17 cellular contexts compared by ENCODE assay signal in the genomic region with DNA sequence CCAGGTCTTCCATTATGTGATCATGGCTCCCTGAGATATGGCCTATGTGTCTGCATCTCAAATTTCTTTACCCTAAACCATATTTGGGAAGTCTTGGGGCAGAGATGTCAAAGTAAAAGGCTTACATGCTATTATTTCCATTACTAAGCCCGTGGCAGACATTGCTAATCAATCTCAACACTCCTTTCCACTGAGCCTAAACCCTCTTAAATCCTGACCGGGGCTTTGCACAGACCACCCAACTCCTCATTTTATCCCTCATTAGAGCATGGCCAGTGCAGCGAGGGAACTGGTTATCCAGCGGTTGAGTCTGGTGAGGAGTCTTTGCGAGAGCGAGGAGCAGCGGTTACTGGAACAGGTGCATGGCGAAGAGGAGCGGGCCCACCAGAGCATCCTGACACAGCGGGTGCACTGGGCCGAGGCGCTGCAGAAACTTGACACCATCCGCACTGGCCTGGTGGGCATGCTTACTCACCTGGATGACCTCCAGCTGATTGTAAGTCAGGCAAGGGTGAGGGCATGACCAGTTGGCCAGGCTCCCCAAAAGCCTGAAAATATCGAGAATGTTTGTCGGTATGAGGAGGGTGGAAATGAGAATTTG. TPM values are rescaled to one million over a fixed set of nuclear protein-coding genes. Genes with fewer than 3 reads are reported as not detected.
A peak's percentile ranks its signal among the peaks of the same experiment; 100 is the strongest.
DNase-seq lines count a peak whose midpoint lies in the region; ATAC-seq, FAIRE-seq and TF ChIP-seq lines count a peak whose summit lies in the region.
"Had no signal": no experiment of that assay in that cellular context is flagged by ENCODE, and none has a peak within 500 bp of the region (broad histone marks: within the 10 kb centered on the region; RNA-seq: fewer than 3 reads in every experiment).

No MANE protein-coding gene starts in this region.

- no peak overlapping the region for H3T11ph ChIP-seq in H9 (ENCODE audit: low read length)

- H3F3A ChIP-seq in PC-9 (ENCODE audit: insufficient read depth, low read depth): peaks cover 10% of the 10 kb centered on the region; the same call in 1 of the 2 replicates
- no peaks in the 10 kb centered on the region for H3F3A ChIP-seq in smooth muscle cell (ENCODE audit: low read depth)

- H2BK20ac ChIP-seq in H9 (ENCODE audit: low read depth, low read length, poor library complexity, severe bottlenecking): no peak overlapping the region

- H4K20me1 ChIP-seq in H9 (ENCODE audit: control insufficient read depth, insufficient read depth, insufficient read length): no peaks in the 10 kb centered on the region
- H4K20me1 ChIP-seq in PC-9 (ENCODE audit: insufficient read depth): 0 out of 2 replicates have a peak, but pooled peaks cover 3% of the 10 kb centered on the region
- 0 out of 2 replicates have a peak, but pooled peaks cover 3% of the 10 kb centered on the region for H4K20me1 ChIP-seq in K562 (replicated peaks; ENCODE audit: control insufficient read depth, insufficient read depth, low read length)
- H4K20me1 ChIP-seq in smooth muscle cell (ENCODE audit: low read depth): no peaks in the 10 kb centered on the region

- H3K79me1 ChIP-seq in H9 (ENCODE audit: insufficient read depth, low read depth, low read length, poor library complexity, severe bottlenecking): no peaks in the 10 kb centered on the region
- H3K79me1 ChIP-seq in mesendoderm (ENCODE audit: low read length): no peaks in the 10 kb centered on the region

- H3K4me2 ChIP-seq in H9 (ENCODE audit: insufficient read depth, insufficient read length, low read length) (no peak overlapping the region), PC-9 (no peak overlapping the region), K562 (ENCODE audit: insufficient read depth, low read length) (no peak overlapping the region), mesendoderm (ENCODE audit: low read length) (no peak overlapping the region), smooth muscle cell (no peak overlapping the region)

- in situ Hi-C loops in K562 (cut with MboI): no loop called here

- no peak for TF ChIP-seq RAD21 in K562 (CRISPR knock-in tag; conservative IDR thresholded peaks at IDR 0.05 in 1 of 2, IDR thresholded peaks at IDR 0.05 in 1 of 2)

- H4K5ac ChIP-seq in H9 (ENCODE audit: insufficient read length, low read depth, low read length) (no peak overlapping the region), mesendoderm (ENCODE audit: low read length) (no peak overlapping the region)

- peaks cover 6 to 7% of the 10 kb centered on the region in 2 experiments for H3K4me1 Mint-ChIP-seq in H9

- no peaks in the 10 kb centered on the region; the same call in 1 of the 2 replicates for H3K4me1 ChIP-seq in H9 (ENCODE audit: insufficient read depth, low read length)
- peaks cover 19% of the 10 kb centered on the region for H3K4me1 ChIP-seq in PC-9 (replicated peaks; ENCODE audit: insufficient read depth)
- H3K4me1 ChIP-seq in K562 (replicated peaks in 1 of 2; ENCODE audit: control insufficient read depth in 2 of 2, insufficient read depth in 2 of 2, low read length in 2 of 2): peaks cover 19 to 20% of the 10 kb centered on the region in 2 experiments
- H3K4me1 ChIP-seq in mesendoderm (ENCODE audit: control insufficient read depth, low read depth, low read length): no peaks in the 10 kb centered on the region
- no peaks in the 10 kb centered on the region for H3K4me1 ChIP-seq in smooth muscle cell (ENCODE audit: low read depth)

- no peak overlapping the region for H3K4ac ChIP-seq in H9 (ENCODE audit: low read depth, low read length)
- H3K4ac ChIP-seq in mesendoderm (ENCODE audit: low read depth, low read length): no peak overlapping the region

- no peaks in the 10 kb centered on the region for H3K79me2 ChIP-seq in H9 (ENCODE audit: insufficient read depth, low read length)
- H3K79me2 ChIP-seq in PC-9 (ENCODE audit: low read depth): no peaks in the 10 kb centered on the region
- no peaks in the 10 kb centered on the region for H3K79me2 ChIP-seq in K562 (ENCODE audit: control insufficient read depth, insufficient read depth, low read length)
- no peaks in the 10 kb centered on the region for H3K79me2 ChIP-seq in mesendoderm (ENCODE audit: control insufficient read depth, insufficient read depth, low read length)
- H3K79me2 ChIP-seq in smooth muscle cell (ENCODE audit: low read depth): no peaks in the 10 kb centered on the region

- H3K4me3 ChIP-seq in PC-9 (no peak overlapping the region), K562 (no peak overlapping the region), mesendoderm (ENCODE audit: low read length) (no peak overlapping the region), smooth muscle cell (no peak overlapping the region)

- no peaks in the 10 kb centered on the region for H3K9me3 Mint-ChIP-seq in H9
- H3K9me3 Mint-ChIP-seq: CD14-positive monocyte; CD8-positive, alpha-beta T cell had no signal

- H3K4me3 Mint-ChIP-seq in H9: no peak overlapping the region
- H3K4me3 Mint-ChIP-seq: CD14-positive monocyte; CD8-positive, alpha-beta T cell had no signal

- H3K9ac ChIP-seq in H9 (ENCODE audit: extremely low read depth, insufficient read length, low read length) (no peak overlapping the region), K562 (ENCODE audit: insufficient read depth in 1 of 2, low read depth in 2 of 2, low read length in 2 of 2) (no peak overlapping the region), mesendoderm (ENCODE audit: low read length) (no peak overlapping the region), smooth muscle cell (ENCODE audit: low read depth) (no peak overlapping the region)

- no peak overlapping the region for H3K27ac Mint-ChIP-seq in H9
- H3K27ac Mint-ChIP-seq: CD8-positive, alpha-beta T cell had no signal

- no peak overlapping the region for H2BK120ac ChIP-seq in H9 (ENCODE audit: low read depth, low read length, poor library complexity, severe bottlenecking)
- H2BK120ac ChIP-seq in mesendoderm (ENCODE audit: low read depth, low read length): no peak overlapping the region

- H3K23ac ChIP-seq in H9 (ENCODE audit: insufficient read length, low read depth, low read length) (no peak overlapping the region), mesendoderm (ENCODE audit: low read length) (no peak overlapping the region)

- H4K91ac ChIP-seq in H9 (ENCODE audit: insufficient read length, low read depth, low read length): no peak overlapping the region

- H3K56ac ChIP-seq in H9 (ENCODE audit: insufficient read length, low read depth, low read length) (no peak overlapping the region), mesendoderm (ENCODE audit: low read length) (no peak overlapping the region)

- no CpG with 5 or more reads among the region's 15 CpGs for WGBS in H9 (ENCODE audit: extremely low coverage, insufficient read length, low lambda C conversion rate)
- 76% methylated on average over 14 of the region's 15 CpGs for WGBS in K562 (ENCODE audit: insufficient coverage, low coverage, missing lambda C conversion rate)
- WGBS in mesendoderm (ENCODE audit: extremely low coverage, insufficient coverage, low lambda C conversion rate): no CpG with 5 or more reads among the region's 15 CpGs
- 90% methylated on average over 15 of the region's 15 CpGs for WGBS in smooth muscle cell (ENCODE audit: low lambda C conversion rate)

- H3K9me2 ChIP-seq in PC-9 (ENCODE audit: insufficient read depth): no peaks in the 10 kb centered on the region

- no peak overlapping the region for H2BK12ac ChIP-seq in H9 (ENCODE audit: insufficient read length, low read depth, low read length)

- H3K14ac ChIP-seq in H9 (ENCODE audit: insufficient read depth, low read length): no peak overlapping the region

- H4K8ac ChIP-seq in H9 (replicated peaks; ENCODE audit: insufficient read length, low read depth, low read length) (no peak overlapping the region), mesendoderm (ENCODE audit: low read depth, low read length) (no peak overlapping the region)

- no peak overlapping the region for H2BK15ac ChIP-seq in H9 (ENCODE audit: low read depth, low read length)
- no peak overlapping the region for H2BK15ac ChIP-seq in mesendoderm (replicated peaks; ENCODE audit: low read depth)

- DNase-seq in H9 (peak; percentile 15), PC-9 (no peak), K562 (ENCODE audit: extremely low read depth in 1 of 4, low spot score in 3 of 4) (no peak), mesenteric fat pad (ENCODE audit: low spot score) (peak; percentile 71), mesendoderm (no peak), smooth muscle cell (lab: John Stamatoyannopoulos, UW; ENCODE audit: unreplicated experiment) (no peak)
- DNase-seq: CD8-positive, alpha-beta T cell; COR-L47; DND-41; GDM1 had no signal

- H2AK5ac ChIP-seq in H9 (ENCODE audit: insufficient read length, low read length) (no peak overlapping the region), mesendoderm (ENCODE audit: low read length) (no peak overlapping the region)

- H2AFZ ChIP-seq in H9 (ENCODE audit: low read length): no peak overlapping the region
- no peak overlapping the region for H2AFZ ChIP-seq in PC-9
- no peak overlapping the region for H2AFZ ChIP-seq in K562 (ENCODE audit: low read depth, low read length)
- no peak overlapping the region for H2AFZ ChIP-seq in smooth muscle cell (ENCODE audit: low read depth)

- no peak for TF ChIP-seq CTCF in H9 (conservative IDR thresholded peaks at IDR 0.05)
- no peak for TF ChIP-seq CTCF in PC-9 (conservative IDR thresholded peaks at IDR 0.05)
- no peak for TF ChIP-seq CTCF in K562 (IDR thresholded peaks at IDR 0.05 in 2 of 3, conservative IDR thresholded peaks at IDR 0.05 in 1 of 3; ENCODE audit: insufficient read depth in 2 of 3, low read depth in 1 of 3, low read length in 3 of 3)
- TF ChIP-seq CTCF in smooth muscle cell (IDR thresholded peaks at IDR 0.05; ENCODE audit: borderline replicate concordance, insufficient read depth, poor library complexity, severe bottlenecking): no peak

- H3K27ac ChIP-seq in H9 (ENCODE audit: insufficient read length, low read depth, low read length): no peak overlapping the region
- 0 out of 2 replicates have a peak overlapping the region, but pooled peaks have one; percentile 2 for H3K27ac ChIP-seq in PC-9
- H3K27ac ChIP-seq in K562 (ENCODE audit: extremely low read depth, low read depth, low read length): no peak overlapping the region
- H3K27ac ChIP-seq in mesendoderm (ENCODE audit: low read depth, low read length): no peak overlapping the region
- H3K27ac ChIP-seq in smooth muscle cell (ENCODE audit: low read depth): no peak overlapping the region

- H2BK5ac ChIP-seq in H9 (ENCODE audit: insufficient read length, low read length) (no peak overlapping the region), mesendoderm (ENCODE audit: low read length) (no peak overlapping the region)

- BruUV-seq in PC-9 (replicated peaks; lab: Mats Ljungman, UMichigan) (no TSS peak), K562 (replicated peaks; lab: Mats Ljungman, UMichigan) (no TSS peak)

- CTCF ChIA-PET in PC-9 (lab: Charles Lee) (no interaction called here), K562 (lab: Yijun Ruan, JAX; ENCODE audit: low intra/inter-chr PET ratio) (no interaction called here)

- intact Hi-C loops in PC-9 (cut with micrococcal nuclease; ENCODE audit: unreplicated experiment) (no loop called here), K562 (cut with micrococcal nuclease) (no loop called here)

- H3K18ac ChIP-seq in H9 (ENCODE audit: insufficient read length, low read depth, low read length): no peak overlapping the region
- no peak overlapping the region for H3K18ac ChIP-seq in mesendoderm (ENCODE audit: low read length)

- FAIRE-seq in K562 (lab: Jason Lieb, UNC): no peak
- FAIRE-seq: D721Med had no signal

- TF ChIP-seq EP300 in K562 (IDR thresholded peaks at IDR 0.05; ENCODE audit: low read length): no peak

- H3K9me1 ChIP-seq in K562 (ENCODE audit: control insufficient read depth, insufficient read depth, low read length): no peaks in the 10 kb centered on the region

- H3K9me3 ChIP-seq in H9 (ENCODE audit: control insufficient read depth, low read depth, low read length): no peaks in the 10 kb centered on the region
- no peaks in the 10 kb centered on the region for H3K9me3 ChIP-seq in PC-9 (ENCODE audit: insufficient read depth, low read depth)
- H3K9me3 ChIP-seq in K562 (replicated peaks; ENCODE audit: control insufficient read depth, insufficient read depth, low read depth, low read length): no peaks in the 10 kb centered on the region
- no peaks in the 10 kb centered on the region for H3K9me3 ChIP-seq in smooth muscle cell (replicated peaks; ENCODE audit: low read depth)

- H3K36me3 ChIP-seq in PC-9 (ENCODE audit: low read depth): no peaks in the 10 kb centered on the region
- H3K36me3 ChIP-seq in K562 (ENCODE audit: control insufficient read depth, insufficient read depth, low read length): no peaks in the 10 kb centered on the region
- no peaks in the 10 kb centered on the region for H3K36me3 ChIP-seq in mesendoderm (ENCODE audit: control insufficient read depth, insufficient read depth, low read length)
- H3K36me3 ChIP-seq in smooth muscle cell (ENCODE audit: low read depth): no peaks in the 10 kb centered on the region

- H3K27me3 ChIP-seq in H9 (ENCODE audit: insufficient read depth, low read length) (no peaks in the 10 kb centered on the region), PC-9 (ENCODE audit: insufficient read depth, low read depth) (no peaks in the 10 kb centered on the region), K562 (ENCODE audit: control insufficient read depth in 2 of 2, insufficient read depth in 2 of 2, low read length in 2 of 2) (0 out of 5 replicates have a peak, but pooled peaks cover 0 to 9% of the 10 kb centered on the region in 2 experiments), mesendoderm (ENCODE audit: insufficient read depth, low read length, poor library complexity) (no peaks in the 10 kb centered on the region), smooth muscle cell (ENCODE audit: low read depth) (no peaks in the 10 kb centered on the region)

- H3K23me2 ChIP-seq in H9 (ENCODE audit: insufficient read length, low read depth, low read length, poor library complexity, severe bottlenecking): no peaks in the 10 kb centered on the region

- POLR2A ChIA-PET in PC-9 (lab: Charles Lee; ENCODE audit: unreplicated experiment): no interaction called here
- POLR2A ChIA-PET in K562 (lab: Yijun Ruan, JAX): interaction anchor here (1.0 to 2.2 kb wide), 2 partner anchors 8 to 50 kb away, joined by 3 to 22 read pairs; a partner anchor contains a TSS

- H3K27me3 Mint-ChIP-seq in H9 (ENCODE audit: low read depth): no peaks in the 10 kb centered on the region

- ATAC-seq in K562 (no peak), GM21825 (IDR thresholded peaks at IDR 0.05; ENCODE audit: unreplicated experiment) (no peak)
- ATAC-seq: CD8-positive, alpha-beta T cell had no signal

- TF ChIP-seq POLR2A in K562 (conservative IDR thresholded peaks at IDR 0.05): no peak

- no peaks in the 10 kb centered on the region; a peak in 1 of 7 replicates for H3K36me3 Mint-ChIP-seq in H9 (ENCODE audit: insufficient read depth in 1 of 3, low read depth in 3 of 3)
- H3K36me3 Mint-ChIP-seq: CD14-positive monocyte; CD8-positive, alpha-beta T cell had no signal

RNA-seq across cellular contexts. Expression of a gene that starts 11.0 kb away (rescaled TPM):
- total RNA-seq in H9 (2021): 4.5 and 5.1 TPM in 2 replicates
- 28.8 and 29.3 TPM in 2 replicates for total RNA-seq in PC-9 (2021)
- 0.25 and 0.56 TPM in 2 replicates for total RNA-seq in K562 (2011; cell fraction: chromatin; rRNA removed; ENCODE audit: low replicate concordance)
- 0.17 and 0.53 TPM in 2 replicates for total RNA-seq in K562 (2011; cell fraction: nucleolus; rRNA removed)
- 0.59 and 0.84 TPM in 2 replicates for total RNA-seq in K562 (2011; cell fraction: nucleoplasm; rRNA removed)
- 0.16 and 0.18 TPM in 2 replicates for total RNA-seq in K562 (2014; rRNA removed)
- 0.18 and 0.22 TPM in 2 replicates for total RNA-seq in K562 (2014; rRNA removed; fragmentation: Illumina TruSeq; extraction: Trizol)
- total RNA-seq in K562 (2015; rRNA removed; fragmentation: Illumina TruSeq; extraction: Trizol): 0.22 and 0.23 TPM in 2 replicates
- total RNA-seq in K562 (2021): 0.16 and 0.45 TPM in 2 replicates
- polyA plus RNA-seq in K562 (2011; rRNA removed): 0.46 and 0.67 TPM in 2 replicates
- polyA plus RNA-seq in K562 (2011; cell fraction: cytosol; rRNA removed): 0.63 and 1.2 TPM in 2 replicates
- 0.51 and 0.95 TPM in 2 replicates for polyA plus RNA-seq in K562 (2011; cell fraction: nucleus; rRNA removed)
- 0.30 and 0.64 TPM in 2 replicates for polyA plus RNA-seq in K562 (2012)
- 0.21 and 0.22 TPM in 2 replicates for polyA plus RNA-seq in K562 (2014; fragmentation: Illumina TruSeq; extraction: Trizol)
- polyA plus RNA-seq in K562 (2014; fragmentation: Nextera tagmentation; extraction: Ambion mirVana): under 1 TPM; 0.07 TPM
- 0.17 and 0.34 TPM in 2 replicates for polyA plus RNA-seq in K562 (2014; rRNA removed)
- polyA minus RNA-seq in K562 (2011; rRNA and poly(A)+ RNA removed): 0.30 and 0.88 TPM in 2 replicates
- polyA minus RNA-seq in K562 (2011; cell fraction: cytosol; rRNA and poly(A)+ RNA removed): 0.55 TPM in 1 of 2 replicates, not detected in the other
- polyA minus RNA-seq in K562 (2011; cell fraction: nucleus; rRNA and poly(A)+ RNA removed): 0.27 and 0.33 TPM in 2 replicates
- total RNA-seq in mesenteric fat pad: 0.19 TPM
- polyA plus RNA-seq in mesendoderm (2013, experiment 1 of 2): 1.8 TPM
- 1.8 TPM for polyA plus RNA-seq in mesendoderm (2013, experiment 2 of 2)
- 0.36 and 0.67 TPM in 2 replicates for total RNA-seq in smooth muscle cell
- polyA plus RNA-seq in smooth muscle cell: 0.27 and 2.3 TPM in 2 replicates
- total RNA-seq: A673; CD8-positive, alpha-beta T cell; H4; IMR-90 had no signal
- polyA plus RNA-seq: BJ, IMR-90 had no signal

RNA-seq across cellular contexts. Expression of a gene that starts 16.4 kb away (rescaled TPM):
- total RNA-seq in H9 (2021) (10.8 and 10.9 TPM in 2 replicates), PC-9 (2021) (39.5 and 44.0 TPM in 2 replicates), K562 (2014; rRNA removed) (13.8 and 20.4 TPM in 2 replicates), K562 (2014; rRNA removed; fragmentation: Illumina TruSeq; extraction: Trizol) (4.4 and 5.0 TPM in 2 replicates), K562 (2015; rRNA removed; fragmentation: Illumina TruSeq; extraction: Trizol) (12.5 and 14.4 TPM in 2 replicates), K562 (2021) (15.7 TPM in 2 replicates), mesenteric fat pad (15.4 TPM), smooth muscle cell (2.9 and 6.7 TPM in 2 replicates)
- 7.1 and 22.9 TPM in 2 replicates for total RNA-seq in K562 (2011; cell fraction: chromatin; rRNA removed; ENCODE audit: low replicate concordance)
- total RNA-seq in K562 (2011; cell fraction: nucleolus; rRNA removed): 30.4 and 30.7 TPM in 2 replicates
- 16.3 and 16.9 TPM in 2 replicates for total RNA-seq in K562 (2011; cell fraction: nucleoplasm; rRNA removed)
- polyA plus RNA-seq in K562 (2011; rRNA removed) (10.7 and 10.9 TPM in 2 replicates), K562 (2014; fragmentation: Illumina TruSeq; extraction: Trizol) (10.1 and 12.9 TPM in 2 replicates), K562 (2014; fragmentation: Nextera tagmentation; extraction: Ambion mirVana) (1 to 10 TPM; 1.1 to 2.0 TPM), K562 (2014; rRNA removed) (19.1 and 22.7 TPM in 2 replicates), smooth muscle cell (12.5 and 18.9 TPM in 2 replicates)
- 12.8 and 21.8 TPM in 2 replicates for polyA plus RNA-seq in K562 (2011; cell fraction: cytosol; rRNA removed)
- polyA plus RNA-seq in K562 (2011; cell fraction: nucleus; rRNA removed): 9.5 and 19.5 TPM in 2 replicates
- polyA plus RNA-seq in K562 (2012): 14.3 and 24.3 TPM in 2 replicates
- 4.6 TPM in 2 replicates for polyA minus RNA-seq in K562 (2011; rRNA and poly(A)+ RNA removed)
- 4.9 and 5.7 TPM in 2 replicates for polyA minus RNA-seq in K562 (2011; cell fraction: cytosol; rRNA and poly(A)+ RNA removed)
- 8.2 and 13.1 TPM in 2 replicates for polyA minus RNA-seq in K562 (2011; cell fraction: nucleus; rRNA and poly(A)+ RNA removed)
- polyA plus RNA-seq in mesendoderm (2013, experiment 1 of 2): 4.3 TPM
- polyA plus RNA-seq in mesendoderm (2013, experiment 2 of 2): 4.4 TPM

RNA-seq across cellular contexts. Expression of a gene that starts 20.3 kb away (rescaled TPM):
- total RNA-seq in H9 (2021): 0.59 and 0.72 TPM in 2 replicates
- total RNA-seq in PC-9 (2021): 11.2 and 12.9 TPM in 2 replicates
- 1.1 and 1.9 TPM in 2 replicates for total RNA-seq in K562 (2011; cell fraction: chromatin; rRNA removed; ENCODE audit: low replicate concordance)
- 0.83 and 1.2 TPM in 2 replicates for total RNA-seq in K562 (2011; cell fraction: nucleolus; rRNA removed)
- total RNA-seq in K562 (2011; cell fraction: nucleoplasm; rRNA removed): 0.73 and 0.84 TPM in 2 replicates
- 0.64 and 0.78 TPM in 2 replicates for total RNA-seq in K562 (2014; rRNA removed)
- total RNA-seq in K562 (2014; rRNA removed; fragmentation: Illumina TruSeq; extraction: Trizol): 0.95 and 1.3 TPM in 2 replicates
- 0.80 and 1.0 TPM in 2 replicates for total RNA-seq in K562 (2015; rRNA removed; fragmentation: Illumina TruSeq; extraction: Trizol)
- 1.4 and 1.5 TPM in 2 replicates for total RNA-seq in K562 (2021)
- 1.3 and 1.8 TPM in 2 replicates for polyA plus RNA-seq in K562 (2011; rRNA removed)
- 0.64 and 1.2 TPM in 2 replicates for polyA plus RNA-seq in K562 (2011; cell fraction: cytosol; rRNA removed)
- 0.93 and 1.8 TPM in 2 replicates for polyA plus RNA-seq in K562 (2011; cell fraction: nucleus; rRNA removed)
- polyA plus RNA-seq in K562 (2012): 1.6 and 4.2 TPM in 2 replicates
- 1.2 and 1.3 TPM in 2 replicates for polyA plus RNA-seq in K562 (2014; fragmentation: Illumina TruSeq; extraction: Trizol)
- under 1 TPM; 0.35 to 0.71 TPM for polyA plus RNA-seq in K562 (2014; fragmentation: Nextera tagmentation; extraction: Ambion mirVana)
- 0.66 and 1.5 TPM in 2 replicates for polyA plus RNA-seq in K562 (2014; rRNA removed)
- 2.9 and 7.2 TPM in 2 replicates for polyA minus RNA-seq in K562 (2011; rRNA and poly(A)+ RNA removed)
- 1.0 and 2.5 TPM in 2 replicates for polyA minus RNA-seq in K562 (2011; cell fraction: cytosol; rRNA and poly(A)+ RNA removed)
- 0.54 and 0.67 TPM in 2 replicates for polyA minus RNA-seq in K562 (2011; cell fraction: nucleus; rRNA and poly(A)+ RNA removed)
- 4.9 TPM for total RNA-seq in mesenteric fat pad
- 0.11 TPM for polyA plus RNA-seq in mesendoderm (2013, experiment 1 of 2)
- 0.14 TPM for polyA plus RNA-seq in mesendoderm (2013, experiment 2 of 2)
- 2.2 and 2.7 TPM in 2 replicates for total RNA-seq in smooth muscle cell
- 1.2 and 1.6 TPM in 2 replicates for polyA plus RNA-seq in smooth muscle cell

RNA-seq across cellular contexts. Expression of a gene that starts 40.7 kb away (rescaled TPM):
- total RNA-seq in H9 (2021): 11.5 and 13.2 TPM in 2 replicates
- 33.3 and 42.7 TPM in 2 replicates for total RNA-seq in PC-9 (2021)
- total RNA-seq in K562 (2011; cell fraction: chromatin; rRNA removed; ENCODE audit: low replicate concordance): 27.4 and 37.9 TPM in 2 replicates
- total RNA-seq in K562 (2011; cell fraction: nucleolus; rRNA removed): 14.2 and 19.7 TPM in 2 replicates
- 22.7 and 30.5 TPM in 2 replicates for total RNA-seq in K562 (2011; cell fraction: nucleoplasm; rRNA removed)
- total RNA-seq in K562 (2014; rRNA removed): 6.8 and 7.4 TPM in 2 replicates
- total RNA-seq in K562 (2014; rRNA removed; fragmentation: Illumina TruSeq; extraction: Trizol): 5.6 and 6.5 TPM in 2 replicates
- 10.8 and 11.4 TPM in 2 replicates for total RNA-seq in K562 (2015; rRNA removed; fragmentation: Illumina TruSeq; extraction: Trizol)
- total RNA-seq in K562 (2021): 10.8 and 11.4 TPM in 2 replicates
- polyA plus RNA-seq in K562 (2011; rRNA removed): 6.1 and 7.4 TPM in 2 replicates
- 4.6 and 4.7 TPM in 2 replicates for polyA plus RNA-seq in K562 (2011; cell fraction: cytosol; rRNA removed)
- polyA plus RNA-seq in K562 (2011; cell fraction: nucleus; rRNA removed): 24.7 and 38.2 TPM in 2 replicates
- 17.4 and 28.3 TPM in 2 replicates for polyA plus RNA-seq in K562 (2012)
- 12.7 and 12.8 TPM in 2 replicates for polyA plus RNA-seq in K562 (2014; fragmentation: Illumina TruSeq; extraction: Trizol)
- 1 to 10 TPM; 1.3 to 2.3 TPM for polyA plus RNA-seq in K562 (2014; fragmentation: Nextera tagmentation; extraction: Ambion mirVana)
- 9.8 and 10.5 TPM in 2 replicates for polyA plus RNA-seq in K562 (2014; rRNA removed)
- 5.9 and 6.0 TPM in 2 replicates for polyA minus RNA-seq in K562 (2011; rRNA and poly(A)+ RNA removed)
- 2.7 and 3.3 TPM in 2 replicates for polyA minus RNA-seq in K562 (2011; cell fraction: cytosol; rRNA and poly(A)+ RNA removed)
- polyA minus RNA-seq in K562 (2011; cell fraction: nucleus; rRNA and poly(A)+ RNA removed): 10.2 and 13.0 TPM in 2 replicates
- 52.8 TPM for total RNA-seq in mesenteric fat pad
- 8.1 TPM for polyA plus RNA-seq in mesendoderm (2013, experiment 1 of 2)
- 8.3 TPM for polyA plus RNA-seq in mesendoderm (2013, experiment 2 of 2)
- 6.2 and 7.1 TPM in 2 replicates for total RNA-seq in smooth muscle cell
- 15.4 and 22.4 TPM in 2 replicates for polyA plus RNA-seq in smooth muscle cell

RNA-seq across cellular contexts. Expression of a gene that starts 50.1 kb away (rescaled TPM):
- total RNA-seq in H9 (2021): 82.4 and 85.9 TPM in 2 replicates
- total RNA-seq in PC-9 (2021): 53.8 and 64.5 TPM in 2 replicates
- 30.9 and 38.3 TPM in 2 replicates for total RNA-seq in K562 (2011; cell fraction: chromatin; rRNA removed; ENCODE audit: low replicate concordance)
- 28.6 and 39.2 TPM in 2 replicates for total RNA-seq in K562 (2011; cell fraction: nucleolus; rRNA removed)
- 44.4 and 64.5 TPM in 2 replicates for total RNA-seq in K562 (2011; cell fraction: nucleoplasm; rRNA removed)
- total RNA-seq in K562 (2014; rRNA removed): 96.6 and 116 TPM in 2 replicates
- total RNA-seq in K562 (2014; rRNA removed; fragmentation: Illumina TruSeq; extraction: Trizol): 124 and 137 TPM in 2 replicates
- 148 and 155 TPM in 2 replicates for total RNA-seq in K562 (2015; rRNA removed; fragmentation: Illumina TruSeq; extraction: Trizol)
- total RNA-seq in K562 (2021): 91.5 and 95.7 TPM in 2 replicates
- polyA plus RNA-seq in K562 (2011; rRNA removed): 116 and 163 TPM in 2 replicates
- polyA plus RNA-seq in K562 (2011; cell fraction: cytosol; rRNA removed): 85.5 and 134 TPM in 2 replicates
- polyA plus RNA-seq in K562 (2011; cell fraction: nucleus; rRNA removed): 69.3 and 73.0 TPM in 2 replicates
- polyA plus RNA-seq in K562 (2012): 75.7 and 93.0 TPM in 2 replicates
- polyA plus RNA-seq in K562 (2014; fragmentation: Illumina TruSeq; extraction: Trizol): 159 and 179 TPM in 2 replicates
- polyA plus RNA-seq in K562 (2014; fragmentation: Nextera tagmentation; extraction: Ambion mirVana): 100 to 1,000 TPM in 1 of 2 experiments, 10 to 100 TPM in 1; 52.6 to 110 TPM
- polyA plus RNA-seq in K562 (2014; rRNA removed): 102 and 115 TPM in 2 replicates
- 78.4 and 89.9 TPM in 2 replicates for polyA minus RNA-seq in K562 (2011; rRNA and poly(A)+ RNA removed)
- polyA minus RNA-seq in K562 (2011; cell fraction: cytosol; rRNA and poly(A)+ RNA removed): 24.5 and 35.2 TPM in 2 replicates
- 11.8 and 21.7 TPM in 2 replicates for polyA minus RNA-seq in K562 (2011; cell fraction: nucleus; rRNA and poly(A)+ RNA removed)
- total RNA-seq in mesenteric fat pad: 26.4 TPM
- polyA plus RNA-seq in mesendoderm (2013, experiment 1 of 2): 70.8 TPM
- polyA plus RNA-seq in mesendoderm (2013, experiment 2 of 2): 70.9 TPM
- 33.7 and 40.8 TPM in 2 replicates for total RNA-seq in smooth muscle cell
- 35.3 and 39.0 TPM in 2 replicates for polyA plus RNA-seq in smooth muscle cell

Comparison
In these comparisons a context has a peak if more than half of its experiments do, and no peak if none do; other contexts are left out.
1. DNase-seq: peak in H9 (single experiment) and mesenteric fat pad (single experiment); none in PC-9 (0 of 2), K562 (0 of 4), mesendoderm (single experiment) and smooth muscle cell (single experiment).